Comparison of ENCODE assay signal across 19 cellular contexts in genomic region chr4:7654550-7655266, GRCh38.
A peak's percentile ranks its signal among the peaks of the same experiment; 100 is the strongest.
DNase-seq lines count a peak whose midpoint lies in the region; ATAC-seq and TF ChIP-seq lines count a peak whose summit lies in the region.
"Had no signal": no experiment of that assay in that cellular context is flagged by ENCODE, and none has a peak within 500 bp of the region (broad histone marks: within the 10 kb centered on the region; RNA-seq: fewer than 3 reads in every experiment).

No MANE protein-coding gene starts in this region.

- H2BK5ac ChIP-seq in neuronal stem cell (ENCODE audit: low read length), result no peak overlapping the region

- no peaks in the 10 kb centered on the region for H3K36me3 ChIP-seq in H7 (replicated peaks; ENCODE audit: control insufficient read depth, insufficient read depth, low read length)
- no peaks in the 10 kb centered on the region for H3K36me3 ChIP-seq in neuronal stem cell (replicated peaks in 1 of 2; ENCODE audit: control insufficient read depth in 2 of 2, insufficient read depth in 2 of 2, low read length in 2 of 2)
- H3K36me3 ChIP-seq: prostate gland, thyroid gland had no signal

- H3K4ac ChIP-seq in neuronal stem cell (ENCODE audit: low read length), result no peak overlapping the region

- H2BK120ac ChIP-seq in neuronal stem cell (ENCODE audit: low read depth, low read length), result no peak overlapping the region

- H3K4me2 ChIP-seq in neuronal stem cell (ENCODE audit: insufficient read depth, low read length, poor library complexity, severe bottlenecking), result no peak overlapping the region

- H2AFZ ChIP-seq in neuronal stem cell (ENCODE audit: low read length), result peak overlapping the region; percentile 60

- no peak overlapping the region for H2BK15ac ChIP-seq in neuronal stem cell (ENCODE audit: low read length)

- H2AK5ac ChIP-seq in neuronal stem cell (ENCODE audit: low read depth, low read length), result peak overlapping the region; percentile 93

- no peak overlapping the region for H3K9ac ChIP-seq in neuronal stem cell (ENCODE audit: low read depth, low read length, poor library complexity)

- H3K4me3 ChIP-seq in H7 (ENCODE audit: insufficient read depth, low read depth, low read length), result no peak overlapping the region
- H3K4me3 ChIP-seq in neuronal stem cell (ENCODE audit: low read length in 2 of 2), result no peak overlapping the region
- H3K4me3 ChIP-seq: lung, prostate gland, thyroid gland had no signal

- H3K14ac ChIP-seq in neuronal stem cell (ENCODE audit: low read length), result no peak overlapping the region

- no peak overlapping the region for H2BK12ac ChIP-seq in neuronal stem cell (ENCODE audit: low read length)

- H3K27ac Mint-ChIP-seq in WTC11, result peak overlapping the region; percentile 33; the same call in 1 of the 2 replicates
- H3K27ac Mint-ChIP-seq: CD8-positive, alpha-beta T cell had no signal

- H3K23ac ChIP-seq in neuronal stem cell (ENCODE audit: low read depth, low read length, poor library complexity), result no peak overlapping the region

- peak; percentile 62 for DNase-seq in H7
- DNase-seq in WTC11 (ENCODE audit: low spot score), result no peak
- peak; percentile 74 for DNase-seq in islet precursor cell
- DNase-seq in neuronal stem cell (ENCODE audit: low spot score), result no peak
- no peak for DNase-seq in GM10266 (ENCODE audit: extremely low spot score)
- DNase-seq in effector CD4-positive, alpha-beta T cell, result no peak
- DNase-seq in GM19240 (ENCODE audit: insufficient read length, low spot score), result no peak
- no peak for DNase-seq in nucleus accumbens (lab: John Stamatoyannopoulos, UW)
- DNase-seq: activated naive CD4-positive, alpha-beta T cell treated with Interleukin-2 at 50 U/mL for 16 hours; activated T-cell treated with anti-CD3 and anti-CD28 coated beads, Interleukin-2, amount 50 U/mL, for 4 hours; CD8-positive, alpha-beta T cell; MM.1S; NCI-H1436 treated with DMSO at 0.1 percent for 48 hours; NCI-H2171; NCI-H526 treated with DMSO at 0.1 percent for 48 hours; stimulated activated naive CD8-positive, alpha-beta T cell treated with anti-CD3 and anti-CD28 coated beads, Interleukin-15, Interleukin-2, amounts not matched to agents 100 U/mL and 50 U/mL, for 24 hours; thyroid gland had no signal

- no peaks in the 10 kb centered on the region for H3K79me1 ChIP-seq in neuronal stem cell (ENCODE audit: low read depth, low read length)

- no peaks in the 10 kb centered on the region for H3K9me3 ChIP-seq in neuronal stem cell (replicated peaks in 1 of 2; ENCODE audit: control insufficient read depth in 2 of 2, insufficient read depth in 1 of 2, low read depth in 1 of 2, low read length in 2 of 2)
- H3K9me3 ChIP-seq: prostate gland, thyroid gland had no signal

- CTCF ChIA-PET in WTC11 (lab: Charles Lee), result interaction anchor here (0.6 to 1.2 kb wide), 3 partner anchors 60 to 122 kb away, joined by 3 to 5 read pairs (median 3); no protein-coding TSS in a partner anchor

- TF ChIP-seq CTCF in WTC11 (IDR thresholded peaks at IDR 0.05) (no peak), GM10266 (IDR thresholded peaks at IDR 0.05; ENCODE audit: control insufficient read depth, insufficient read depth, low read depth, missing control alignments) (no peak)

- no CpG with 5 or more reads among the region's 17 CpGs for WGBS in neuronal stem cell (ENCODE audit: extremely low coverage in 2 of 2, insufficient read length in 2 of 2, insufficient replicate concordance in 1 of 2), 2 donors

- H3K18ac ChIP-seq in neuronal stem cell (ENCODE audit: low read length), result peak overlapping the region; percentile 62

- H4K91ac ChIP-seq in neuronal stem cell (ENCODE audit: low read depth, low read length, poor library complexity), result no peak overlapping the region

- no peak overlapping the region for H3K27ac ChIP-seq in neuronal stem cell (replicated peaks; ENCODE audit: low read length)
- H3K27ac ChIP-seq: prostate gland, thyroid gland had no signal

- no peaks in the 10 kb centered on the region; the same call in 1 of the 2 replicates for H3K27me3 ChIP-seq in H7 (ENCODE audit: control insufficient read depth, insufficient read depth, low read length)
- H3K27me3 ChIP-seq in neuronal stem cell (ENCODE audit: control insufficient read depth in 3 of 3, insufficient read depth in 3 of 3, low read depth in 1 of 3, low read length in 3 of 3), result peaks cover 0 to 42% (median 0%) of the 10 kb centered on the region in 3 experiments
- H3K27me3 ChIP-seq: thyroid gland had no signal

- H3K36me3 Mint-ChIP-seq in WTC11, result no peaks in the 10 kb centered on the region
- H3K36me3 Mint-ChIP-seq: CD8-positive, alpha-beta T cell had no signal

- POLR2A ChIA-PET in WTC11 (lab: Charles Lee), result no interaction called here

- H3K4me3 Mint-ChIP-seq in WTC11, result no peak overlapping the region
- H3K4me3 Mint-ChIP-seq: activated T-cell treated with anti-CD3 and anti-CD28 coated beads, Interleukin-2, amount 50 U/mL, for 4 hours; CD8-positive, alpha-beta T cell had no signal

- no peak overlapping the region for H4K8ac ChIP-seq in neuronal stem cell (ENCODE audit: low read depth, low read length)

- H3K27me3 Mint-ChIP-seq in WTC11 (ENCODE audit: low read depth), result no peaks in the 10 kb centered on the region

- peaks cover 12 to 17% of the 10 kb centered on the region in 2 donors for H3K4me1 ChIP-seq in neuronal stem cell (ENCODE audit: control insufficient read depth in 2 of 2, insufficient read depth in 1 of 2, low read depth in 1 of 2, low read length in 2 of 2)
- H3K4me1 ChIP-seq: prostate gland had no signal

- no peaks in the 10 kb centered on the region for H3K9me3 Mint-ChIP-seq in WTC11
- H3K9me3 Mint-ChIP-seq: activated T-cell treated with anti-CD3 and anti-CD28 coated beads, Interleukin-2, amount 50 U/mL, for 4 hours; CD8-positive, alpha-beta T cell had no signal

- peaks cover 26% of the 10 kb centered on the region for H3K4me1 Mint-ChIP-seq in WTC11

- no peak for ATAC-seq in WTC11
- ATAC-seq: activated T-cell treated with anti-CD3 and anti-CD28 coated beads, Interleukin-2, amount 50 U/mL, for 4 hours; CD8-positive, alpha-beta T cell; stimulated activated naive CD8-positive, alpha-beta T cell treated with anti-CD3 and anti-CD28 coated beads, Interleukin-15, Interleukin-2, amounts not matched to agents 100 U/mL and 50 U/mL, for 24 hours had no signal

TF ChIP-seq in WTC11, 78 proteins besides CTCF, POLR2A, EP300 and RAD21 (continues in another document):
- no peak for TF ChIP-seq SP1 (CRISPR knock-in tag; conservative IDR thresholded peaks at IDR 0.05)
- TF ChIP-seq HMGA2 (CRISPR knock-in tag; IDR thresholded peaks at IDR 0.05), result no peak
- no peak for TF ChIP-seq HMGXB4 (CRISPR knock-in tag; IDR thresholded peaks at IDR 0.05)
- no peak for TF ChIP-seq AFF4 (CRISPR knock-in tag; IDR thresholded peaks at IDR 0.05; ENCODE audit: borderline replicate concordance)
- TF ChIP-seq CREB1 (CRISPR knock-in tag; IDR thresholded peaks at IDR 0.05), result no peak
- TF ChIP-seq USF1 (CRISPR knock-in tag; IDR thresholded peaks at IDR 0.05), result no peak
- TF ChIP-seq ZNF423 (CRISPR knock-in tag; IDR thresholded peaks at IDR 0.05), result no peak

Comparison
In these comparisons a context has a peak if more than half of its experiments do, and no peak if none do; other contexts are left out.
1. DNase-seq: peak in H7 (single experiment) and islet precursor cell (single experiment); none in WTC11 (single experiment), neuronal stem cell (single experiment), GM10266 (single experiment), effector CD4-positive, alpha-beta T cell (single experiment), GM19240 (single experiment) and nucleus accumbens (0 of 56).